Comparison of ENCODE assay signal across 1 cellular context in genomic region chr16:87846705-87847466, GRCh38.
TF ChIP-seq lines count a peak whose summit lies in the region.

No MANE protein-coding gene starts in this region.

TF ChIP-seq in A549, 52 proteins besides CTCF, POLR2A, EP300 and RAD21 (continued from another document):
- TF ChIP-seq HMGXB4 (CRISPR knock-in tag; IDR thresholded peaks at IDR 0.05; ENCODE audit: borderline replicate concordance) (no peak), CHD4 (IDR thresholded peaks at IDR 0.05; ENCODE audit: borderline replicate concordance) (no peak), SMC3 (IDR thresholded peaks at IDR 0.05) (no peak), POLR2AphosphoS2 (conservative IDR thresholded peaks at IDR 0.05; ENCODE audit: low read length) (no peak; the same call in 1 of the 2 replicates), KDM5A (IDR thresholded peaks at IDR 0.05) (no peak), JUN (IDR thresholded peaks at IDR 0.05) (no peak; a peak in 1 of 5 replicates), TFCP2L1 (CRISPR knock-in tag; IDR thresholded peaks at IDR 0.05) (no peak), PBX3 (IDR thresholded peaks at IDR 0.05) (no peak), GATA3 (IDR thresholded peaks at IDR 0.05; ENCODE audit: borderline replicate concordance) (no peak), KDM1A (IDR thresholded peaks at IDR 0.05; ENCODE audit: low read depth) (no peak), MYC (IDR thresholded peaks at IDR 0.05; ENCODE audit: borderline replicate concordance, low read length) (no peak), FOXS1 (CRISPR knock-in tag; IDR thresholded peaks at IDR 0.05) (no peak), JUNB (IDR thresholded peaks at IDR 0.05) (no peak), ESRRA (IDR thresholded peaks at IDR 0.05; ENCODE audit: borderline replicate concordance, low read length) (no peak)
